In genomic region chr1:200670215-200671118, GRCh38 we compare ENCODE assay signal across 8 cellular contexts. TPM values are rescaled to one million over a fixed set of nuclear protein-coding genes. Genes with fewer than 3 reads are reported as not detected.
DNase-seq lines count a peak whose midpoint lies in the region; ATAC-seq and TF ChIP-seq lines count a peak whose summit lies in the region.

No MANE protein-coding gene starts in this region.

- ATAC-seq in GM18499 (IDR thresholded peaks at IDR 0.05; ENCODE audit: insufficient read depth, unreplicated experiment) (peak; percentile 22), HG03025 (IDR thresholded peaks at IDR 0.05; ENCODE audit: low FRiP score, unreplicated experiment) (peak; percentile 25)

- H2AFZ ChIP-seq in parathyroid adenoma: peak overlapping the region; percentile 79

- H3K4me3 ChIP-seq in AG10803 (ENCODE audit: low read length): peak overlapping the region; percentile 63
- peak overlapping the region; percentile 93 for H3K4me3 ChIP-seq in left ventricle myocardium inferior
- peak overlapping the region; percentile 81 for H3K4me3 ChIP-seq in parathyroid adenoma (ENCODE audit: low read depth, low read length)

- intact Hi-C loops in left ventricle myocardium inferior (cut with micrococcal nuclease): loop anchor here (10.0 kb wide), 1 partner anchor 74 kb away; no protein-coding TSS in a partner anchor

- H3K79me2 ChIP-seq in parathyroid adenoma: no peaks in the 10 kb centered on the region

- DNase-seq in AG10803 (ENCODE audit: low read depth) (no peak), NCI-H510A (lab: John Stamatoyannopoulos, UW) (peak; percentile 19), left ventricle myocardium inferior (no peak), germinal center (ENCODE audit: low spot score) (no peak)
- DNase-seq in activated naive CD8-positive, alpha-beta T cell treated with anti-CD3 and anti-CD28 coated beads for 36 hours: peak; percentile 7

- peak overlapping the region; percentile 23 for H3K9ac ChIP-seq in parathyroid adenoma

- peak overlapping the region; percentile 100 for H3K27ac ChIP-seq in left ventricle myocardium inferior (replicated peaks)
- peak overlapping the region; percentile 100 for H3K27ac ChIP-seq in parathyroid adenoma

- no peaks in the 10 kb centered on the region for H3K27me3 Mint-ChIP-seq in activated naive CD8-positive, alpha-beta T cell treated with anti-CD3 and anti-CD28 coated beads for 36 hours

- H3K36me3 Mint-ChIP-seq in activated naive CD8-positive, alpha-beta T cell treated with anti-CD3 and anti-CD28 coated beads for 36 hours: peaks cover 19% of the 10 kb centered on the region

- no peaks in the 10 kb centered on the region for H3K27me3 ChIP-seq in left ventricle myocardium inferior (ENCODE audit: low read depth)
- H3K27me3 ChIP-seq in parathyroid adenoma (ENCODE audit: control insufficient read depth, insufficient read depth, low read length): no peaks in the 10 kb centered on the region

- peak overlapping the region; percentile 87 for H3K4me2 ChIP-seq in parathyroid adenoma (ENCODE audit: low read length)

- peak overlapping the region; percentile 97 for H3K27ac Mint-ChIP-seq in activated naive CD8-positive, alpha-beta T cell treated with anti-CD3 and anti-CD28 coated beads for 36 hours

- no peaks in the 10 kb centered on the region for H3K9me3 ChIP-seq in left ventricle myocardium inferior (replicated peaks)
- H3K9me3 ChIP-seq in parathyroid adenoma (ENCODE audit: control insufficient read depth, low read length): no peaks in the 10 kb centered on the region

- H3K4me1 Mint-ChIP-seq in activated naive CD8-positive, alpha-beta T cell treated with anti-CD3 and anti-CD28 coated beads for 36 hours: peaks cover 40% of the 10 kb centered on the region

- peak overlapping the region; percentile 95 for H3K4me3 Mint-ChIP-seq in activated naive CD8-positive, alpha-beta T cell treated with anti-CD3 and anti-CD28 coated beads for 36 hours

- no peaks in the 10 kb centered on the region for H3K9me3 Mint-ChIP-seq in activated naive CD8-positive, alpha-beta T cell treated with anti-CD3 and anti-CD28 coated beads for 36 hours

- no peak for TF ChIP-seq CTCF in AG10803 (conservative IDR thresholded peaks at IDR 0.05; ENCODE audit: low read length)
- no peak for TF ChIP-seq CTCF in left ventricle myocardium inferior (IDR thresholded peaks at IDR 0.05; ENCODE audit: borderline replicate concordance)
- no peak for TF ChIP-seq CTCF in parathyroid adenoma (IDR thresholded peaks at IDR 0.05)

- H3K4me1 ChIP-seq in left ventricle myocardium inferior (peaks cover 32% of the 10 kb centered on the region), parathyroid adenoma (no peaks in the 10 kb centered on the region)

- H3K36me3 ChIP-seq in left ventricle myocardium inferior (no peaks in the 10 kb centered on the region), parathyroid adenoma (ENCODE audit: control insufficient read depth, insufficient read depth, low read length) (no peaks in the 10 kb centered on the region)

RNA-seq across cellular contexts. Expression of gene DDX59, which starts 0.8 kb away (rescaled TPM):
- total RNA-seq in activated naive CD8-positive, alpha-beta T cell treated with anti-CD3 and anti-CD28 coated beads for 36 hours: 10 to 100 TPM; 18.3 to 19.2 TPM
- total RNA-seq in left ventricle myocardium inferior: 11.9 TPM

RNA-seq across cellular contexts. Expression of gene KIF14, which starts 49.9 kb away (rescaled TPM):
- 10 to 100 TPM; 17.4 to 17.8 TPM for total RNA-seq in activated naive CD8-positive, alpha-beta T cell treated with anti-CD3 and anti-CD28 coated beads for 36 hours
- total RNA-seq in left ventricle myocardium inferior: 0.08 TPM

Comparison
In these comparisons a context has a peak if more than half of its experiments do, and no peak if none do; other contexts are left out.
1. DNase-seq: peak in NCI-H510A (single experiment) and activated naive CD8-positive, alpha-beta T cell treated with anti-CD3 and anti-CD28 coated beads for 36 hours (single experiment); none in AG10803 (single experiment), left ventricle myocardium inferior (single experiment) and germinal center (single experiment).
2. RNA of gene KIF14, which starts 49.9 kb away (total RNA-seq): 17.4 to 17.8 TPM in activated naive CD8-positive, alpha-beta T cell treated with anti-CD3 and anti-CD28 coated beads for 36 hours; 0.08 TPM in left ventricle myocardium inferior (single experiment); every median in the first group is over 10 times any median in the second.
3. Peak in every context shown above with its lines, with median percentiles within 50 percentile points of each other: H3K4me3 ChIP-seq.